In the genomic region with DNA sequence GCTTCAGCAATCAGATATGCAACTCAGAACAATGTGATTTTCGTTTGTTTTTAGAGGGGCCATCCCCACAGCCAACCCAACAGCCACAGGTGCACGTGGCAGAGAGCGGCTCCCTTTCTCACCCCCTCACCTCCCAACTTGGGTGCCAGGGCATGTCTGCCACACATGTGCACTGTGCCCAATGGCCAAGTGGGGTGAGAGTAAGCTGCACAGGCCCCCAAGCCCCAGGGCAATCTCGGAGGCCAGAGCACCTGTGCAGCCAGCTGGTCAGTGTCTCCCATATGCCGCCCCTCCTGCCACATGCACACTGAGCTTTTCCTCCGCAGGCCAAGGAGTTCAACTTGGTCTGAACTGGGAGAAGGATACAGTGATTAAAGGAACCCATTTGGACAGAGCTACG, we compare ENCODE assay signal across 34 cellular contexts.
"Had no signal": no experiment of that assay in that cellular context is flagged by ENCODE, and none has a peak within 500 bp of the region (broad histone marks: within the 10 kb centered on the region; RNA-seq: fewer than 3 reads in every experiment).

No MANE protein-coding gene starts in this region.

- H3K4me1 ChIP-seq: adrenal gland, body of pancreas, esophagus muscularis mucosa, foreskin keratinocyte, gastrocnemius medialis had no signal

- DNase-seq: activated CD4-positive, alpha-beta memory T cell treated with anti-CD3 and anti-CD28 coated beads for 36 hours; activated CD4-positive, alpha-beta T cell treated with anti-CD3 and anti-CD28 coated beads for 36 hours; activated CD4-positive, alpha-beta T cell treated with anti-CD3 and anti-CD28 coated beads, Interleukin-2, amount 10 ng/mL, durations not matched to agents 24 days and 14 days; activated CD4-positive, CD25-positive, alpha-beta regulatory T cell; activated CD4-positive, CD25-positive, alpha-beta regulatory T cell treated with anti-CD3 and anti-CD28 coated beads, Interleukin-2, amount 50 U/mL, for 72 hours; activated CD8-positive, alpha-beta memory T cell treated with anti-CD3 and anti-CD28 coated beads, Interleukin-2, amount 10 ng/mL, durations not matched to agents 7 days and 5 days; activated CD8-positive, alpha-beta memory T cell treated with anti-CD3 and anti-CD28 coated beads, Interleukin-2, amount 50 U/mL, for 4 hours; activated CD8-positive, alpha-beta T cell treated with anti-CD3 and anti-CD28 coated beads, Interleukin-2, amount 10 ng/mL, durations not matched to agents 7 days and 5 days; activated effector memory CD4-positive, alpha-beta T cell treated with anti-CD3 and anti-CD28 coated beads, Interleukin-2, amount 50 U/mL, for 16 hours; activated naive CD4-positive, alpha-beta T cell treated with anti-CD3 and anti-CD28 coated beads for 36 hours; activated naive CD8-positive, alpha-beta T cell treated with anti-CD3 and anti-CD28 coated beads for 36 hours; activated naive CD8-positive, alpha-beta T cell treated with anti-CD3 and anti-CD28 coated beads, Interleukin-2, amount 50 U/mL, for 24 hours; activated T-cell treated with anti-CD3 and anti-CD28 coated beads, Interleukin-2, amount 50 U/mL, for 1 hour; activated T-cell treated with anti-CD3 and anti-CD28 coated beads, Interleukin-2, amount 50 U/mL, for 48 hours; adrenal gland; amygdala; aorta; body of pancreas; caudate nucleus; cortex of kidney; dermis blood vessel endothelial cell; effector CD4-positive, alpha-beta T cell; effector memory CD8-positive, alpha-beta T cell; erythroblast; foreskin keratinocyte; gastrocnemius medialis; T-cell; T1000 had no signal

- ATAC-seq: activated CD4-positive, alpha-beta T cell treated with anti-CD3 and anti-CD28 coated beads for 36 hours; activated CD8-positive, alpha-beta memory T cell treated with anti-CD3 and anti-CD28 coated beads, Interleukin-2, amount 10 ng/mL, durations not matched to agents 7 days and 5 days; activated CD8-positive, alpha-beta T cell treated with anti-CD3 and anti-CD28 coated beads, Interleukin-2, amount 10 ng/mL, durations not matched to agents 7 days and 5 days; activated naive CD8-positive, alpha-beta T cell treated with anti-CD3 and anti-CD28 coated beads, Interleukin-2, amount 50 U/mL, for 24 hours; body of pancreas; effector memory CD8-positive, alpha-beta T cell; foreskin keratinocyte; gastrocnemius medialis; T-cell had no signal

- H3K36me3 ChIP-seq: adrenal gland, esophagus muscularis mucosa, gastrocnemius medialis had no signal

- H3K4me1 Mint-ChIP-seq: activated CD4-positive, alpha-beta T cell treated with anti-CD3 and anti-CD28 coated beads for 36 hours; activated CD4-positive, alpha-beta T cell treated with anti-CD3 and anti-CD28 coated beads, Interleukin-2, amount 10 ng/mL, durations not matched to agents 24 days and 14 days; activated CD8-positive, alpha-beta memory T cell treated with anti-CD3 and anti-CD28 coated beads, Interleukin-2, amount 10 ng/mL, durations not matched to agents 7 days and 5 days; activated naive CD4-positive, alpha-beta T cell treated with anti-CD3 and anti-CD28 coated beads, Interleukin-2, amount 50 U/mL, for 24 hours; activated naive CD8-positive, alpha-beta T cell treated with anti-CD3 and anti-CD28 coated beads for 36 hours; activated naive CD8-positive, alpha-beta T cell treated with anti-CD3 and anti-CD28 coated beads, Interleukin-2, amount 50 U/mL, for 24 hours; T-cell had no signal

- H3K4me3 Mint-ChIP-seq: activated CD4-positive, alpha-beta memory T cell treated with anti-CD3 and anti-CD28 coated beads for 36 hours; activated CD4-positive, alpha-beta T cell treated with anti-CD3 and anti-CD28 coated beads for 36 hours; activated CD4-positive, alpha-beta T cell treated with anti-CD3 and anti-CD28 coated beads, Interleukin-2, amount 10 ng/mL, durations not matched to agents 24 days and 14 days; activated CD8-positive, alpha-beta memory T cell treated with anti-CD3 and anti-CD28 coated beads, Interleukin-2, amount 10 ng/mL, durations not matched to agents 7 days and 5 days; activated CD8-positive, alpha-beta T cell treated with anti-CD3 and anti-CD28 coated beads, Interleukin-2, amount 10 ng/mL, durations not matched to agents 7 days and 5 days; activated naive CD4-positive, alpha-beta T cell treated with anti-CD3 and anti-CD28 coated beads for 36 hours; activated naive CD4-positive, alpha-beta T cell treated with anti-CD3 and anti-CD28 coated beads, Interleukin-2, amount 50 U/mL, for 24 hours; activated naive CD8-positive, alpha-beta T cell treated with anti-CD3 and anti-CD28 coated beads for 36 hours; activated naive CD8-positive, alpha-beta T cell treated with anti-CD3 and anti-CD28 coated beads, Interleukin-2, amount 50 U/mL, for 24 hours; activated T-helper 1 cell treated with anti-CD3 and anti-CD28 coated beads, Interleukin-12 subunit alpha, Interleukin-12 subunit beta, Interleukin-2, Interleukin-4 antibody, amounts not matched to agents 30 ng/mL and 10 ng/mL and 1 ng/mL, durations not matched to agents 14 hours and 24 hours and 36 hours; effector memory CD8-positive, alpha-beta T cell; T-cell; T-helper 1 cell treated with Interleukin-12 subunit alpha and Interleukin-12 subunit beta and Interleukin-4 antibody, amounts not matched to agents 30 μg/mL and 1 μg/mL, for 36 hours; T-helper 2 cell treated with Interferon-gamma antibody and Interleukin-4, amounts not matched to agents 5 μg/mL and 100 μg/mL, for 36 hours had no signal

- H3K4me3 ChIP-seq: adrenal gland, body of pancreas, esophagus muscularis mucosa, gastrocnemius medialis had no signal

- H3K36me3 Mint-ChIP-seq: activated CD4-positive, alpha-beta memory T cell treated with anti-CD3 and anti-CD28 coated beads for 36 hours; activated CD8-positive, alpha-beta memory T cell treated with anti-CD3 and anti-CD28 coated beads, Interleukin-2, amount 10 ng/mL, durations not matched to agents 7 days and 5 days; activated naive CD4-positive, alpha-beta T cell treated with anti-CD3 and anti-CD28 coated beads, Interleukin-2, amount 50 U/mL, for 24 hours; activated naive CD8-positive, alpha-beta T cell treated with anti-CD3 and anti-CD28 coated beads for 36 hours; T-cell had no signal

- H3K27ac ChIP-seq: adrenal gland, body of pancreas, esophagus muscularis mucosa, foreskin keratinocyte, gastrocnemius medialis had no signal

- H3K27me3 ChIP-seq: adrenal gland, body of pancreas, esophagus muscularis mucosa, foreskin keratinocyte, gastrocnemius medialis had no signal

- H3K27ac Mint-ChIP-seq: activated CD4-positive, alpha-beta memory T cell treated with anti-CD3 and anti-CD28 coated beads for 36 hours; activated CD4-positive, alpha-beta T cell treated with anti-CD3 and anti-CD28 coated beads for 36 hours; activated CD4-positive, alpha-beta T cell treated with anti-CD3 and anti-CD28 coated beads, Interleukin-2, amount 10 ng/mL, durations not matched to agents 24 days and 14 days; activated CD8-positive, alpha-beta memory T cell treated with anti-CD3 and anti-CD28 coated beads, Interleukin-2, amount 10 ng/mL, durations not matched to agents 7 days and 5 days; activated CD8-positive, alpha-beta T cell treated with anti-CD3 and anti-CD28 coated beads, Interleukin-2, amount 10 ng/mL, durations not matched to agents 7 days and 5 days; activated naive CD4-positive, alpha-beta T cell treated with anti-CD3 and anti-CD28 coated beads for 36 hours; activated naive CD4-positive, alpha-beta T cell treated with anti-CD3 and anti-CD28 coated beads, Interleukin-2, amount 50 U/mL, for 24 hours; activated naive CD8-positive, alpha-beta T cell treated with anti-CD3 and anti-CD28 coated beads for 36 hours; activated naive CD8-positive, alpha-beta T cell treated with anti-CD3 and anti-CD28 coated beads, Interleukin-2, amount 50 U/mL, for 24 hours; activated T-helper 1 cell treated with anti-CD3 and anti-CD28 coated beads, Interleukin-12 subunit alpha, Interleukin-12 subunit beta, Interleukin-2, Interleukin-4 antibody, amounts not matched to agents 30 ng/mL and 10 ng/mL and 1 ng/mL, durations not matched to agents 14 hours and 24 hours and 36 hours; activated T-helper 2 cell treated with anti-CD3 and anti-CD28 coated beads, Interferon-gamma antibody, Interleukin-2, Interleukin-4, amounts not matched to agents 10 μg/mL and 5 μg/mL and 100 μg/mL, durations not matched to agents 14 hours and 24 hours and 36 hours; effector memory CD8-positive, alpha-beta T cell; T-cell; T-helper 1 cell treated with Interleukin-12 subunit alpha and Interleukin-12 subunit beta and Interleukin-4 antibody, amounts not matched to agents 30 μg/mL and 1 μg/mL, for 36 hours; T-helper 2 cell treated with Interferon-gamma antibody and Interleukin-4, amounts not matched to agents 5 μg/mL and 100 μg/mL, for 36 hours had no signal

- H3K9me3 ChIP-seq: adrenal gland, body of pancreas, esophagus muscularis mucosa, gastrocnemius medialis had no signal

- H3K27me3 Mint-ChIP-seq: activated CD4-positive, alpha-beta memory T cell treated with anti-CD3 and anti-CD28 coated beads for 36 hours; activated CD4-positive, alpha-beta T cell treated with anti-CD3 and anti-CD28 coated beads for 36 hours; activated CD4-positive, alpha-beta T cell treated with anti-CD3 and anti-CD28 coated beads, Interleukin-2, amount 10 ng/mL, durations not matched to agents 24 days and 14 days; activated CD8-positive, alpha-beta memory T cell treated with anti-CD3 and anti-CD28 coated beads, Interleukin-2, amount 10 ng/mL, durations not matched to agents 7 days and 5 days; activated naive CD4-positive, alpha-beta T cell treated with anti-CD3 and anti-CD28 coated beads, Interleukin-2, amount 50 U/mL, for 24 hours; activated naive CD8-positive, alpha-beta T cell treated with anti-CD3 and anti-CD28 coated beads for 36 hours; activated naive CD8-positive, alpha-beta T cell treated with anti-CD3 and anti-CD28 coated beads, Interleukin-2, amount 50 U/mL, for 24 hours; effector memory CD8-positive, alpha-beta T cell; T-cell had no signal
